In genomic region chr14:77607741-77608302, GRCh38 we compare ENCODE assay signal across 2 cellular contexts.
TF ChIP-seq lines count a peak whose summit lies in the region.

No MANE protein-coding gene starts in this region.

TF ChIP-seq in GM23338, 12 proteins besides CTCF, POLR2A, EP300 and RAD21 (continued from another document):
- TF ChIP-seq, protein P1, sequence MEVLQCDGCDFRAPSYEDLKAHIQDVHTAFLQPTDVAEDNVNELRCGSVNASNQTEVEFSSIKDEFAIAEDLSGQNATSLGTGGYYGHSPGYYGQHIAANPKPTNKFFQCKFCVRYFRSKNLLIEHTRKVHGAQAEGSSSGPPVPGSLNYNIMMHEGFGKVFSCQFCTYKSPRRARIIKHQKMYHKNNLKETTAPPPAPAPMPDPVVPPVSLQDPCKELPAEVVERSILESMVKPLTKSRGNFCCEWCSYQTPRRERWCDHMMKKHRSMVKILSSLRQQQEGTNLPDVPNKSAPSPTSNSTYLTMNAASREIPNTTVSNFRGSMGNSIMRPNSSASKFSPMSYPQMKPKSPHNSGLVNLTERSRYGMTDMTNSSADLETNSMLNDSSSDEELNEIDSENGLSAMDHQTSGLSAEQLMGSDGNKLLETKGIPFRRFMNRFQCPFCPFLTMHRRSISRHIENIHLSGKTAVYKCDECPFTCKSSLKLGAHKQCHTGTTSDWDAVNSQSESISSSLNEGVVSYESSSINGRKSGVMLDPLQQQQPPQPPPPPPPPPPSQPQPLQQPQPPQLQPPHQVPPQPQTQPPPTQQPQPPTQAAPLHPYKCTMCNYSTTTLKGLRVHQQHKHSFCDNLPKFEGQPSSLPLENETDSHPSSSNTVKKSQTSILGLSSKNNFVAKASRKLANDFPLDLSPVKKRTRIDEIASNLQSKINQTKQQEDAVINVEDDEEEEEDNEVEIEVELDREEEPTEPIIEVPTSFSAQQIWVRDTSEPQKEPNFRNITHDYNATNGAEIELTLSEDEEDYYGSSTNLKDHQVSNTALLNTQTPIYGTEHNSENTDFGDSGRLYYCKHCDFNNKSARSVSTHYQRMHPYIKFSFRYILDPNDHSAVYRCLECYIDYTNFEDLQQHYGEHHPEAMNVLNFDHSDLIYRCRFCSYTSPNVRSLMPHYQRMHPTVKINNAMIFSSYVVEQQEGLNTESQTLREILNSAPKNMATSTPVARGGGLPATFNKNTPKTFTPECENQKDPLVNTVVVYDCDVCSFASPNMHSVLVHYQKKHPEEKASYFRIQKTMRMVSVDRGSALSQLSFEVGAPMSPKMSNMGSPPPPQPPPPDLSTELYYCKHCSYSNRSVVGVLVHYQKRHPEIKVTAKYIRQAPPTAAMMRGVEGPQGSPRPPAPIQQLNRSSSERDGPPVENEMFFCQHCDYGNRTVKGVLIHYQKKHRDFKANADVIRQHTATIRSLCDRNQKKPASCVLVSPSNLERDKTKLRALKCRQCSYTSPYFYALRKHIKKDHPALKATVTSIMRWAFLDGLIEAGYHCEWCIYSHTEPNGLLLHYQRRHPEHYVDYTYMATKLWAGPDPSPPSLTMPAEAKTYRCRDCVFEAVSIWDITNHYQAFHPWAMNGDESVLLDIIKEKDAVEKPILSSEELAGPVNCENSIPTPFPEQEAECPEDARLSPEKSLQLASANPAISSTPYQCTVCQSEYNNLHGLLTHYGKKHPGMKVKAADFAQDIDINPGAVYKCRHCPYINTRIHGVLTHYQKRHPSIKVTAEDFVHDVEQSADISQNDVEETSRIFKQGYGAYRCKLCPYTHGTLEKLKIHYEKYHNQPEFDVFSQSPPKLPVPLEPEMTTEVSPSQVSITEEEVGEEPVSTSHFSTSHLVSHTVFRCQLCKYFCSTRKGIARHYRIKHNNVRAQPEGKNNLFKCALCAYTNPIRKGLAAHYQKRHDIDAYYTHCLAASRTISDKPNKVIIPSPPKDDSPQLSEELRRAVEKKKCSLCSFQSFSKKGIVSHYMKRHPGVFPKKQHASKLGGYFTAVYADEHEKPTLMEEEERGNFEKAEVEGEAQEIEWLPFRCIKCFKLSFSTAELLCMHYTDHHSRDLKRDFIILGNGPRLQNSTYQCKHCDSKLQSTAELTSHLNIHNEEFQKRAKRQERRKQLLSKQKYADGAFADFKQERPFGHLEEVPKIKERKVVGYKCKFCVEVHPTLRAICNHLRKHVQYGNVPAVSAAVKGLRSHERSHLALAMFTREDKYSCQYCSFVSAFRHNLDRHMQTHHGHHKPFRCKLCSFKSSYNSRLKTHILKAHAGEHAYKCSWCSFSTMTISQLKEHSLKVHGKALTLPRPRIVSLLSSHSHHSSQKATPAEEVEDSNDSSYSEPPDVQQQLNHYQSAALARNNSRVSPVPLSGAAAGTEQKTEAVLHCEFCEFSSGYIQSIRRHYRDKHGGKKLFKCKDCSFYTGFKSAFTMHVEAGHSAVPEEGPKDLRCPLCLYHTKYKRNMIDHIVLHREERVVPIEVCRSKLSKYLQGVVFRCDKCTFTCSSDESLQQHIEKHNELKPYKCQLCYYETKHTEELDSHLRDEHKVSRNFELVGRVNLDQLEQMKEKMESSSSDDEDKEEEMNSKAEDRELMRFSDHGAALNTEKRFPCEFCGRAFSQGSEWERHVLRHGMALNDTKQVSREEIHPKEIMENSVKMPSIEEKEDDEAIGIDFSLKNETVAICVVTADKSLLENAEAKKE (CRISPR knock-in tag; IDR thresholded peaks at IDR 0.05), result no peak
- TF ChIP-seq POLR2AphosphoS5 (IDR thresholded peaks at IDR 0.05; ENCODE audit: low read depth) (no peak), ZNF114 (CRISPR knock-in tag; IDR thresholded peaks at IDR 0.05) (no peak), ZNF331 (CRISPR knock-in tag; IDR thresholded peaks at IDR 0.05; ENCODE audit: low read depth) (no peak), EZH2 (IDR thresholded peaks at IDR 0.05; ENCODE audit: low read depth, unreplicated experiment) (no peak), REST (IDR thresholded peaks at IDR 0.05; ENCODE audit: unreplicated experiment) (no peak), NANOG (IDR thresholded peaks at IDR 0.05; ENCODE audit: borderline replicate concordance) (no peak), STAT1 (IDR thresholded peaks at IDR 0.05; ENCODE audit: unreplicated experiment) (no peak)
TF ChIP-seq in GM23338: peak in this region for 0.

TF ChIP-seq in WTC11, 78 proteins besides CTCF, POLR2A, EP300 and RAD21 (continued from another document):
- TF ChIP-seq, protein P2, sequence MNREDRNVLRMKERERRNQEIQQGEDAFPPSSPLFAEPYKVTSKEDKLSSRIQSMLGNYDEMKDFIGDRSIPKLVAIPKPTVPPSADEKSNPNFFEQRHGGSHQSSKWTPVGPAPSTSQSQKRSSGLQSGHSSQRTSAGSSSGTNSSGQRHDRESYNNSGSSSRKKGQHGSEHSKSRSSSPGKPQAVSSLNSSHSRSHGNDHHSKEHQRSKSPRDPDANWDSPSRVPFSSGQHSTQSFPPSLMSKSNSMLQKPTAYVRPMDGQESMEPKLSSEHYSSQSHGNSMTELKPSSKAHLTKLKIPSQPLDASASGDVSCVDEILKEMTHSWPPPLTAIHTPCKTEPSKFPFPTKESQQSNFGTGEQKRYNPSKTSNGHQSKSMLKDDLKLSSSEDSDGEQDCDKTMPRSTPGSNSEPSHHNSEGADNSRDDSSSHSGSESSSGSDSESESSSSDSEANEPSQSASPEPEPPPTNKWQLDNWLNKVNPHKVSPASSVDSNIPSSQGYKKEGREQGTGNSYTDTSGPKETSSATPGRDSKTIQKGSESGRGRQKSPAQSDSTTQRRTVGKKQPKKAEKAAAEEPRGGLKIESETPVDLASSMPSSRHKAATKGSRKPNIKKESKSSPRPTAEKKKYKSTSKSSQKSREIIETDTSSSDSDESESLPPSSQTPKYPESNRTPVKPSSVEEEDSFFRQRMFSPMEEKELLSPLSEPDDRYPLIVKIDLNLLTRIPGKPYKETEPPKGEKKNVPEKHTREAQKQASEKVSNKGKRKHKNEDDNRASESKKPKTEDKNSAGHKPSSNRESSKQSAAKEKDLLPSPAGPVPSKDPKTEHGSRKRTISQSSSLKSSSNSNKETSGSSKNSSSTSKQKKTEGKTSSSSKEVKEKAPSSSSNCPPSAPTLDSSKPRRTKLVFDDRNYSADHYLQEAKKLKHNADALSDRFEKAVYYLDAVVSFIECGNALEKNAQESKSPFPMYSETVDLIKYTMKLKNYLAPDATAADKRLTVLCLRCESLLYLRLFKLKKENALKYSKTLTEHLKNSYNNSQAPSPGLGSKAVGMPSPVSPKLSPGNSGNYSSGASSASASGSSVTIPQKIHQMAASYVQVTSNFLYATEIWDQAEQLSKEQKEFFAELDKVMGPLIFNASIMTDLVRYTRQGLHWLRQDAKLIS (CRISPR knock-in tag; IDR thresholded peaks at IDR 0.05; ENCODE audit: borderline replicate concordance), result no peak
- TF ChIP-seq CREM (CRISPR knock-in tag; IDR thresholded peaks at IDR 0.05), result no peak
- TF ChIP-seq, protein P3, sequence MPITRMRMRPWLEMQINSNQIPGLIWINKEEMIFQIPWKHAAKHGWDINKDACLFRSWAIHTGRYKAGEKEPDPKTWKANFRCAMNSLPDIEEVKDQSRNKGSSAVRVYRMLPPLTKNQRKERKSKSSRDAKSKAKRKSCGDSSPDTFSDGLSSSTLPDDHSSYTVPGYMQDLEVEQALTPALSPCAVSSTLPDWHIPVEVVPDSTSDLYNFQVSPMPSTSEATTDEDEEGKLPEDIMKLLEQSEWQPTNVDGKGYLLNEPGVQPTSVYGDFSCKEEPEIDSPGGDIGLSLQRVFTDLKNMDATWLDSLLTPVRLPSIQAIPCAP (CRISPR knock-in tag; IDR thresholded peaks at IDR 0.05), result no peak
- no peak for TF ChIP-seq ZNF121 (CRISPR knock-in tag; IDR thresholded peaks at IDR 0.05)
- no peak for TF ChIP-seq ZNF425 (CRISPR knock-in tag; conservative IDR thresholded peaks at IDR 0.05)
